9 cellular contexts compared by ENCODE assay signal in genomic region chr12:102702447-102703114, GRCh38.
A peak's percentile ranks its signal among the peaks of the same experiment; 100 is the strongest.
DNase-seq lines count a peak whose midpoint lies in the region; ATAC-seq and TF ChIP-seq lines count a peak whose summit lies in the region.
"Had no signal": no experiment of that assay in that cellular context is flagged by ENCODE, and none has a peak within 500 bp of the region (broad histone marks: within the 10 kb centered on the region; RNA-seq: fewer than 3 reads in every experiment).

No MANE protein-coding gene starts in this region.

- H2AK5ac ChIP-seq in IMR-90 (ENCODE audit: low read depth, low read length): no peak overlapping the region

- no peaks in the 10 kb centered on the region for H3K9me2 ChIP-seq in SU-DHL-6 (replicated peaks; ENCODE audit: insufficient read depth, low read length)

- no peak overlapping the region for H2BK120ac ChIP-seq in IMR-90 (ENCODE audit: low read depth, low read length)

- H2AFZ ChIP-seq in IMR-90 (replicated peaks; ENCODE audit: low read length, poor library complexity) (no peak overlapping the region), SU-DHL-6 (ENCODE audit: low read depth, low read length, severe bottlenecking) (no peak overlapping the region)

- H3K27me3 Mint-ChIP-seq in osteocyte (ENCODE audit: unreplicated experiment): peaks cover 19% of the 10 kb centered on the region

- H2BK15ac ChIP-seq in IMR-90 (ENCODE audit: low read depth, low read length): no peak overlapping the region

- no peak overlapping the region for H3K27ac ChIP-seq in IMR-90 (ENCODE audit: insufficient read depth, low read length)
- H3K27ac ChIP-seq in SU-DHL-6 (ENCODE audit: low read depth, low read length): no peak overlapping the region
- H3K27ac ChIP-seq: skin epidermis had no signal

- H3K56ac ChIP-seq in IMR-90 (ENCODE audit: extremely low read depth, insufficient read depth, low read length): no peak overlapping the region

- intact Hi-C loops in IMR-90 (cut with micrococcal nuclease): loop anchor here (1.0 to 5.0 kb wide), 7 partner anchors 189 to 763 kb away; partner anchors contain the start of genes NUP37 and PARPBP

- no peak overlapping the region for H3K4ac ChIP-seq in IMR-90 (ENCODE audit: low read depth, low read length)

- H2AK9ac ChIP-seq in IMR-90 (replicated peaks; ENCODE audit: low read depth, low read length, poor library complexity): no peak overlapping the region

- peaks cover 1% of the 10 kb centered on the region; the same call in 1 of the 2 replicates for H3K27me3 ChIP-seq in IMR-90 (ENCODE audit: control insufficient read depth, insufficient read depth, low read length)
- H3K27me3 ChIP-seq in SU-DHL-6 (ENCODE audit: low read length): no peaks in the 10 kb centered on the region

- no peak for TF ChIP-seq POLR2A in IMR-90 (IDR thresholded peaks at IDR 0.05; ENCODE audit: low read depth, low read length)

- no peak overlapping the region for H3K27ac Mint-ChIP-seq in osteocyte (ENCODE audit: unreplicated experiment)

- no peak overlapping the region for H4K5ac ChIP-seq in IMR-90 (ENCODE audit: low read depth, low read length)

- no TSS peak for BruUV-seq in IMR-90 (replicated peaks; lab: Mats Ljungman, UMichigan)

- in situ Hi-C loops in IMR-90 (cut with MboI; ENCODE audit: low sequenced_read_pairs): no loop called here

- H3K36me3 ChIP-seq in IMR-90 (ENCODE audit: control insufficient read depth, insufficient read depth, low read length) (no peaks in the 10 kb centered on the region), SU-DHL-6 (ENCODE audit: low read length) (no peaks in the 10 kb centered on the region)

- TF ChIP-seq CTCF in IMR-90 (conservative IDR thresholded peaks at IDR 0.05; ENCODE audit: low read depth, low read length): peak; percentile 73
- peak; percentile 35 for TF ChIP-seq CTCF in SU-DHL-6 (IDR thresholded peaks at IDR 0.05; ENCODE audit: insufficient read depth, low read length, poor library complexity, severe bottlenecking)
- TF ChIP-seq CTCF in osteocyte (IDR thresholded peaks at IDR 0.05): peak; percentile 54

- H3K9me3 ChIP-seq in IMR-90 (ENCODE audit: control insufficient read depth, insufficient read depth, low read length) (no peaks in the 10 kb centered on the region), SU-DHL-6 (ENCODE audit: insufficient read depth, low read length) (no peaks in the 10 kb centered on the region)

- H3K9me3 Mint-ChIP-seq in osteocyte (ENCODE audit: unreplicated experiment): no peaks in the 10 kb centered on the region

- H3K79me2 ChIP-seq in SU-DHL-6 (ENCODE audit: insufficient read depth, low read length): no peaks in the 10 kb centered on the region

- ATAC-seq in GM18498 (IDR thresholded peaks at IDR 0.05; ENCODE audit: unreplicated experiment): peak; percentile 61
- peak; percentile 78 for ATAC-seq in IMR-90 (ENCODE audit: low read depth)

- no peaks in the 10 kb centered on the region for H3F3A ChIP-seq in SU-DHL-6 (ENCODE audit: insufficient read depth)

- no peak overlapping the region for H3K4me2 ChIP-seq in IMR-90 (ENCODE audit: low read depth, low read length)
- H3K4me2 ChIP-seq in SU-DHL-6 (ENCODE audit: low read depth, low read length, poor library complexity, severe bottlenecking): no peak overlapping the region

- POLR2A ChIA-PET in IMR-90 (lab: Charles Lee; ENCODE audit: unreplicated experiment): no interaction called here

- H3K4me1 ChIP-seq in IMR-90 (ENCODE audit: control insufficient read depth, insufficient read depth, low read length): no peaks in the 10 kb centered on the region; the same call in 1 of the 2 replicates

- H3K4me3 ChIP-seq in IMR-90 (ENCODE audit: insufficient read depth, low read depth, low read length): no peak overlapping the region
- no peak overlapping the region for H3K4me3 ChIP-seq in SU-DHL-6 (ENCODE audit: insufficient read depth, low read length, poor library complexity, severe bottlenecking)
- H3K4me3 ChIP-seq: skin epidermis had no signal

- DNase-seq in COR-L47 (lab: John Stamatoyannopoulos, UW): peak; percentile 20
- peak; percentile 65 for DNase-seq in IMR-90
- peak; percentile 70 for DNase-seq in fibroblast of peridontal ligament (ENCODE audit: extremely low read depth)
- no peak for DNase-seq in osteocyte (ENCODE audit: extremely low spot score, unreplicated experiment)
- DNase-seq in NCI-H345 treated with DMSO at 0.1 percent for 48 hours (lab: John Stamatoyannopoulos, UW; ENCODE audit: unreplicated experiment): no peak
- no peak for DNase-seq in DMS153 treated with DMSO at 0.1 percent for 48 hours (lab: John Stamatoyannopoulos, UW; ENCODE audit: unreplicated experiment)

- no peaks in the 10 kb centered on the region for H3K79me1 ChIP-seq in IMR-90 (ENCODE audit: low read depth in 1 of 2, low read length in 2 of 2)

- H4K20me1 ChIP-seq in IMR-90 (ENCODE audit: insufficient read depth, low read length): no peaks in the 10 kb centered on the region
- no peaks in the 10 kb centered on the region for H4K20me1 ChIP-seq in SU-DHL-6 (ENCODE audit: low read depth, low read length)

- no CpG with 5 or more reads among the region's 6 CpGs for WGBS in IMR-90 (ENCODE audit: extremely low coverage in 2 of 2, insufficient read length in 1 of 2), 2 experiments

- TF ChIP-seq RAD21 in IMR-90 (IDR thresholded peaks at IDR 0.05; ENCODE audit: low read length): peak; percentile 76

- no peak overlapping the region for H4K91ac ChIP-seq in IMR-90 (ENCODE audit: insufficient read depth, low read depth, low read length)

- no peaks in the 10 kb centered on the region for H3K36me3 Mint-ChIP-seq in osteocyte (ENCODE audit: unreplicated experiment)

- no peak overlapping the region for H2BK5ac ChIP-seq in IMR-90 (ENCODE audit: low read depth, low read length, poor library complexity, severe bottlenecking)

- no peaks in the 10 kb centered on the region for H3K9me1 ChIP-seq in IMR-90 (ENCODE audit: insufficient read depth, low read length)

- no peak overlapping the region for H3K23ac ChIP-seq in IMR-90 (ENCODE audit: low read depth, low read length)

- CTCF ChIA-PET in IMR-90 (lab: Yijun Ruan, JAX): interaction anchor here (0.6 to 1.3 kb wide), 12 partner anchors 9 to 765 kb away, joined by 3 to 4 read pairs (median 3); no protein-coding TSS in a partner anchor

- no peak overlapping the region for H3K18ac ChIP-seq in IMR-90 (ENCODE audit: low read depth, low read length)

- H3K4me1 Mint-ChIP-seq in osteocyte (ENCODE audit: unreplicated experiment): no peaks in the 10 kb centered on the region

- H3K9ac ChIP-seq in IMR-90 (ENCODE audit: low read depth, low read length) (no peak overlapping the region), SU-DHL-6 (ENCODE audit: low read length) (no peak overlapping the region)

- H4K8ac ChIP-seq in IMR-90 (ENCODE audit: low read depth in 2 of 2, low read length in 2 of 2): no peak overlapping the region

- H2BK20ac ChIP-seq in IMR-90 (ENCODE audit: low read depth, low read length): no peak overlapping the region

- no peak overlapping the region for H3K4me3 Mint-ChIP-seq in osteocyte (ENCODE audit: unreplicated experiment)

- no peak overlapping the region for H3K14ac ChIP-seq in IMR-90 (replicated peaks; ENCODE audit: low read depth, low read length)

- dilution Hi-C loops in IMR-90 (cut with HindIII; ENCODE audit: low sequenced_read_pairs, unreplicated experiment): no loop called here

TF ChIP-seq in IMR-90, 13 proteins besides CTCF, POLR2A, EP300 and RAD21:
- TF ChIP-seq USF2 (IDR thresholded peaks at IDR 0.05; ENCODE audit: low read depth, low read length): no peak
- peak; percentile 85 for TF ChIP-seq SMC3 (IDR thresholded peaks at IDR 0.05; ENCODE audit: low read depth, low read length)
- no peak for TF ChIP-seq RCOR1 (IDR thresholded peaks at IDR 0.05; ENCODE audit: insufficient replicate concordance, low read length)
TF ChIP-seq in IMR-90: peak in this region for 1.

Comparison
In these comparisons a context has a peak if more than half of its experiments do, and no peak if none do; other contexts are left out.
1. DNase-seq: peak in COR-L47 (single experiment), IMR-90 (single experiment) and fibroblast of peridontal ligament (single experiment); none in osteocyte (single experiment), NCI-H345 treated with DMSO at 0.1 percent for 48 hours (single experiment) and DMS153 treated with DMSO at 0.1 percent for 48 hours (single experiment).
2. Peak in every context shown above with its lines, with median percentiles within 50 percentile points of each other: CTCF ChIP-seq.